Comparison of ENCODE assay signal across 1 cellular context in the genomic region with DNA sequence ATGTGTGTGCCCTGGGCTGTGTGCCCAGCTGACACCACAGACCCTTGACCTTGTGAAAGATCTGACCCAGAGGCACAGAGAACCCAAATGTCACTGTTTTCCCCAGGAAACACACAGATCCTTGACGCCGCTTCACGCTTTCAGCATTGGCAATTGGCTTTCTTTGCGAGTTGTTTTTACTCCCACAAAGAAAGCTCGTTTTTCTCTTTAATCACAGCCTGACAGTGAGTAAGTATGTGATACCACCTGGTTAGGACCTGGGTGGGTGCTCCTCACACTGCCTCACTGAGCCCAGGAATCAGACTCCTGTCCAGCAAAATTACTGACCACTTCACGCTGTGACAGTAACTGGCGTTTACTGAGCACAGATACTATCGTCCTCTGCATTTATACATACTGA.
A peak's percentile ranks its signal among the peaks of the same experiment; 100 is the strongest.
TF ChIP-seq lines count a peak whose summit lies in the region.

No MANE protein-coding gene starts in this region.

TF ChIP-seq in HEK293, 187 proteins besides CTCF, POLR2A, EP300 and RAD21:
- TF ChIP-seq GLIS1 (tag by site-specific recombination; IDR thresholded peaks at IDR 0.05) (peak; percentile 55), SP7 (tag by site-specific recombination; IDR thresholded peaks at IDR 0.05) (no peak)
